9 cellular contexts compared by ENCODE assay signal in the genomic region with DNA sequence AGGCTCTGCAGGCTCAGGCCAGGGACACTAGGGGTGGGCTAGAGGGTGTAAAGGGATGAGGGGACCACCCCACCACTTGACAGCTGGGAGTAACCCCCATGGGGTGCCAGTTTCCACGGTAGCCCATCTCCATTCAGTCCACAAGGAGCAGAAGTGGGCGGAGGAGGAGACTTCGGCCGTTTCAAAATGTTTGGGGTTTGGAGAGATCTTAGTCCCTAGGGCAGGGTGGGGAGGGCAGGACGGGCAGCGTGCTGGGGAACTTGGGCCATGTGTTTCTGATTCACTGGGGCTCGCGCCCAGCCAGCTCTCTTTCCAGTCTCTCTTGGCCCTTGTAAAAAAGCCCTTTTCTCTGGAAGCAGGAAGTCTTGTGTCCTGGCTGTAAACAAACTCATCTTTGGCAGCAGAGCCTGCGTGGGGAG. TPM values are rescaled to one million over a fixed set of nuclear protein-coding genes. Genes with fewer than 3 reads are reported as not detected.
A peak's percentile ranks its signal among the peaks of the same experiment; 100 is the strongest.
DNase-seq lines count a peak whose midpoint lies in the region; ATAC-seq and TF ChIP-seq lines count a peak whose summit lies in the region.
"Had no signal": no experiment of that assay in that cellular context is flagged by ENCODE, and none has a peak within 500 bp of the region (broad histone marks: within the 10 kb centered on the region; RNA-seq: fewer than 3 reads in every experiment).

No MANE protein-coding gene starts in this region.

- H3K36me3 ChIP-seq in BE2C, result peaks cover 52% of the 10 kb centered on the region
- H3K36me3 ChIP-seq in Panc1 (ENCODE audit: control insufficient read depth, insufficient read depth, low read length), result no peaks in the 10 kb centered on the region
- peaks cover 2% of the 10 kb centered on the region for H3K36me3 ChIP-seq in fibroblast of lung (ENCODE audit: control insufficient read depth, insufficient read depth, low read length)

- no peak for TF ChIP-seq CTCF in BE2C (IDR thresholded peaks at IDR 0.05; ENCODE audit: low read depth, low read length)
- TF ChIP-seq CTCF in Panc1 (IDR thresholded peaks at IDR 0.05), result no peak
- no peak for TF ChIP-seq CTCF in fibroblast of lung (conservative IDR thresholded peaks at IDR 0.05 in 1 of 2, IDR thresholded peaks at IDR 0.05 in 1 of 2; ENCODE audit: low read depth in 1 of 2, low read length in 2 of 2)
- TF ChIP-seq CTCF in omental fat pad (IDR thresholded peaks at IDR 0.05), result no peak

- H3K9ac ChIP-seq in fibroblast of lung (ENCODE audit: insufficient read depth, low read length), result peak overlapping the region; percentile 74

- peak overlapping the region; percentile 67 for H3K27ac ChIP-seq in Panc1 (ENCODE audit: low read length)
- H3K27ac ChIP-seq in fibroblast of lung (ENCODE audit: insufficient read depth, low read length), result peak overlapping the region; percentile 97

- H3K79me2 ChIP-seq in fibroblast of lung (ENCODE audit: control insufficient read depth, insufficient read depth, low read length), result no peaks in the 10 kb centered on the region

- H4K20me1 ChIP-seq in fibroblast of lung (ENCODE audit: control insufficient read depth, extremely low read depth, insufficient read depth, low read length), result no peaks in the 10 kb centered on the region

- in situ Hi-C loops in Panc1 (cut with HindIII; ENCODE audit: low pct_unique_long_range_greater_than_20kb, low sequenced_read_pairs), result no loop called here

- ATAC-seq in Panc1 (0 out of 2 replicates have a peak, but pooled peaks have one; percentile 5), omental fat pad (ENCODE audit: low FRiP score) (peak; percentile 62), GM18502 (IDR thresholded peaks at IDR 0.05; ENCODE audit: poor library complexity, unreplicated experiment) (no peak), GM19023 (IDR thresholded peaks at IDR 0.05; ENCODE audit: unreplicated experiment) (no peak), HG02973 (IDR thresholded peaks at IDR 0.05; ENCODE audit: unreplicated experiment) (no peak), HG03469 (IDR thresholded peaks at IDR 0.05; ENCODE audit: unreplicated experiment) (no peak)

- POLR2A ChIA-PET in Panc1 (lab: Charles Lee), result no interaction called here

- H3K4me3 ChIP-seq in BE2C (ENCODE audit: low read depth, low read length) (no peak overlapping the region), Panc1 (ENCODE audit: low read depth in 2 of 2, low read length in 2 of 2) (no peak overlapping the region), fibroblast of lung (replicated peaks in 1 of 4; ENCODE audit: control extremely low read depth in 1 of 4, insufficient read depth in 1 of 4, low read depth in 3 of 4, low read length in 4 of 4) (peak overlapping the region in 1 of 4 experiments; percentile 17)

- CTCF ChIA-PET in Panc1 (lab: Charles Lee), result interaction anchor here (0.5 to 2.4 kb wide), 5 partner anchors 11 to 180 kb away, joined by 5 to 11 read pairs (median 6); a partner anchor contains a TSS

- H3K9me3 ChIP-seq in BE2C, result no peaks in the 10 kb centered on the region
- no peaks in the 10 kb centered on the region for H3K9me3 ChIP-seq in Panc1 (ENCODE audit: control insufficient read depth, insufficient read depth, low read depth, low read length)
- H3K9me3 ChIP-seq in fibroblast of lung (ENCODE audit: control insufficient read depth, insufficient read depth, low read depth, low read length), result no peaks in the 10 kb centered on the region

- H3K27me3 ChIP-seq in BE2C, result no peaks in the 10 kb centered on the region
- H3K27me3 ChIP-seq in Panc1 (ENCODE audit: control insufficient read depth, insufficient read depth, low read length), result no peaks in the 10 kb centered on the region
- H3K27me3 ChIP-seq in fibroblast of lung (ENCODE audit: control insufficient read depth, insufficient read depth, low read length), result no peaks in the 10 kb centered on the region

- H2AFZ ChIP-seq in fibroblast of lung (ENCODE audit: low read length), result peak overlapping the region; percentile 20

- H3K4me1 ChIP-seq in BE2C (peaks cover 62% of the 10 kb centered on the region), Panc1 (ENCODE audit: control insufficient read depth, insufficient read depth, low read length) (peaks cover 41% of the 10 kb centered on the region), fibroblast of lung (ENCODE audit: control insufficient read depth, extremely low read depth, insufficient read depth, low read length) (peaks cover 44% of the 10 kb centered on the region)

- DNase-seq in BE2C, result peak; percentile 71
- no peak for DNase-seq in Panc1 (ENCODE audit: low read depth, low spot score)
- DNase-seq in fibroblast of lung (ENCODE audit: low read depth in 2 of 2), result peak; percentile 69 to 98
- DNase-seq in omental fat pad (ENCODE audit: low spot score), result no peak
- DNase-seq: NCI-H446 treated with DMSO at 0.1 percent for 48 hours had no signal

- intact Hi-C loops in Panc1 (cut with micrococcal nuclease; ENCODE audit: unreplicated experiment), result no loop called here

- H3K4me2 ChIP-seq in fibroblast of lung (ENCODE audit: extremely low read depth, insufficient read depth, low read length), result peak overlapping the region; percentile 70

- no TSS peak for BruUV-seq in Panc1 (replicated peaks; lab: Mats Ljungman, UMichigan)

RNA-seq across cellular contexts. Expression of a gene that starts 8.3 kb away (rescaled TPM):
- 160 TPM for polyA plus RNA-seq in BE2C (2012; ENCODE audit: insufficient read depth, insufficient read length, low read depth)
- total RNA-seq in Panc1 (2021; ENCODE audit: unreplicated experiment) (6.0 TPM), fibroblast of lung (12.4 and 19.5 TPM in 2 replicates), omental fat pad (10 to 100 TPM; 18.9 to 46.2 (median 35.2) TPM)
- 16.3 TPM for polyA plus RNA-seq in Panc1 (2012; ENCODE audit: insufficient read length)
- 9.1 and 10.0 TPM in 2 replicates for polyA plus RNA-seq in fibroblast of lung
- polyA plus RNA-seq in fibroblast of lung (2012), result 19.9 and 25.0 TPM in 2 replicates
- 15.1 and 19.0 TPM in 2 replicates for polyA minus RNA-seq in fibroblast of lung (ENCODE audit: low replicate concordance)

RNA-seq across cellular contexts. Expression of a gene that starts 10.6 kb away (rescaled TPM):
- polyA plus RNA-seq in BE2C (2012; ENCODE audit: insufficient read depth, insufficient read length, low read depth), result 44.2 TPM
- total RNA-seq in Panc1 (2021; ENCODE audit: unreplicated experiment), result 0.54 TPM
- 1.6 TPM for polyA plus RNA-seq in Panc1 (2012; ENCODE audit: insufficient read length)
- total RNA-seq in fibroblast of lung, result 4.1 and 4.3 TPM in 2 replicates
- 0.72 and 0.89 TPM in 2 replicates for polyA plus RNA-seq in fibroblast of lung
- polyA plus RNA-seq in fibroblast of lung (2012), result 1.1 and 2.0 TPM in 2 replicates
- polyA minus RNA-seq in fibroblast of lung (ENCODE audit: low replicate concordance), result not detected in 2 replicates
- 10 to 100 TPM in 1 of 4 donors, 1 to 10 TPM in 3; 2.3 to 20.0 (median 3.5) TPM for total RNA-seq in omental fat pad

RNA-seq across cellular contexts. Expression of a gene that starts 28.0 kb away (rescaled TPM):
- 4.0 TPM for polyA plus RNA-seq in BE2C (2012; ENCODE audit: insufficient read depth, insufficient read length, low read depth)
- 67.8 TPM for total RNA-seq in Panc1 (2021; ENCODE audit: unreplicated experiment)
- 77.4 TPM for polyA plus RNA-seq in Panc1 (2012; ENCODE audit: insufficient read length)
- total RNA-seq in fibroblast of lung, result 3.9 and 5.1 TPM in 2 replicates
- 0.94 and 1.7 TPM in 2 replicates for polyA plus RNA-seq in fibroblast of lung
- polyA plus RNA-seq in fibroblast of lung (2012), result 2.8 TPM in 2 replicates
- 2.4 and 3.9 TPM in 2 replicates for polyA minus RNA-seq in fibroblast of lung (ENCODE audit: low replicate concordance)
- total RNA-seq in omental fat pad, result 10 to 100 TPM; 29.9 to 77.9 (median 56.7) TPM

RNA-seq across cellular contexts. Expression of a gene that starts 56.4 kb away (rescaled TPM):
- polyA plus RNA-seq in BE2C (2012; ENCODE audit: insufficient read depth, insufficient read length, low read depth), result not detected
- total RNA-seq in Panc1 (2021; ENCODE audit: unreplicated experiment) (23.0 TPM), fibroblast of lung (0.83 and 1.0 TPM in 2 replicates), omental fat pad (10 to 100 TPM in 2 of 4 donors, 1 to 10 TPM in 2; 4.2 to 12.1 (median 9.7) TPM)
- 26.2 TPM for polyA plus RNA-seq in Panc1 (2012; ENCODE audit: insufficient read length)
- polyA plus RNA-seq in fibroblast of lung, result 0.42 and 1.3 TPM in 2 replicates
- polyA plus RNA-seq in fibroblast of lung (2012), result 0.40 and 1.5 TPM in 2 replicates
- polyA minus RNA-seq in fibroblast of lung (ENCODE audit: low replicate concordance), result 3.4 TPM in 1 of 2 replicates, not detected in the other

Comparison
In these comparisons a context has a peak if more than half of its experiments do, and no peak if none do; other contexts are left out.
1. DNase-seq: peak in BE2C (single experiment) and fibroblast of lung (2 of 2); none in Panc1 (single experiment) and omental fat pad (single experiment).
2. ATAC-seq: peak in Panc1 (single experiment) and omental fat pad (single experiment); none in GM18502 (single experiment), GM19023 (single experiment), HG02973 (single experiment) and HG03469 (single experiment).